Comparison of ENCODE assay signal across 23 cellular contexts in genomic region chr6:147787407-147787806, GRCh38.
A peak's percentile ranks its signal among the peaks of the same experiment; 100 is the strongest.
DNase-seq lines count a peak whose midpoint lies in the region; ATAC-seq and TF ChIP-seq lines count a peak whose summit lies in the region.
"Had no signal": no experiment of that assay in that cellular context is flagged by ENCODE, and none has a peak within 500 bp of the region (broad histone marks: within the 10 kb centered on the region; RNA-seq: fewer than 3 reads in every experiment).

No MANE protein-coding gene starts in this region.

- H3K27ac Mint-ChIP-seq in neural crest cell (ENCODE audit: unreplicated experiment): no peak overlapping the region
- H3K27ac Mint-ChIP-seq in activated CD4-positive, alpha-beta T cell treated with anti-CD3 and anti-CD28 coated beads, Interleukin-2, amount 10 ng/mL, durations not matched to agents 7 days and 5 days: no peak overlapping the region
- H3K27ac Mint-ChIP-seq: activated CD4-positive, alpha-beta T cell treated with anti-CD3 and anti-CD28 coated beads, Interleukin-2, amount 10 ng/mL, durations not matched to agents 24 days and 14 days; activated naive CD8-positive, alpha-beta T cell treated with anti-CD3 and anti-CD28 coated beads for 36 hours; activated T-helper 2 cell treated with anti-CD3 and anti-CD28 coated beads, Interferon-gamma antibody, Interleukin-2, Interleukin-4, amounts not matched to agents 10 μg/mL and 5 μg/mL and 100 μg/mL, durations not matched to agents 14 hours and 24 hours and 36 hours; nephron progenitor cell; stimulated activated naive CD8-positive, alpha-beta T cell treated with anti-CD3 and anti-CD28 coated beads, Interleukin-15, amount 100 ng/mL, for 72 hours had no signal

- POLR2A ChIA-PET in HCT116 (lab: Charles Lee): no interaction called here
- POLR2A ChIA-PET in activated CD4-positive, alpha-beta T cell treated with anti-CD3 and anti-CD28 coated beads, Interleukin-2, amount 10 ng/mL, durations not matched to agents 7 days and 5 days (lab: Charles Lee): no interaction called here

- no peaks in the 10 kb centered on the region for H3K27me3 Mint-ChIP-seq in neural crest cell (ENCODE audit: low read depth)
- no peaks in the 10 kb centered on the region for H3K27me3 Mint-ChIP-seq in activated CD4-positive, alpha-beta T cell treated with anti-CD3 and anti-CD28 coated beads, Interleukin-2, amount 10 ng/mL, durations not matched to agents 7 days and 5 days
- H3K27me3 Mint-ChIP-seq: activated CD4-positive, alpha-beta T cell treated with anti-CD3 and anti-CD28 coated beads, Interleukin-2, amount 10 ng/mL, durations not matched to agents 24 days and 14 days; stimulated activated naive CD8-positive, alpha-beta T cell treated with anti-CD3 and anti-CD28 coated beads, Interleukin-15, amount 100 ng/mL, for 72 hours had no signal

- CTCF ChIA-PET in HCT116 (lab: Charles Lee): no interaction called here
- CTCF ChIA-PET in activated CD4-positive, alpha-beta T cell treated with anti-CD3 and anti-CD28 coated beads, Interleukin-2, amount 10 ng/mL, durations not matched to agents 7 days and 5 days (lab: Charles Lee): no interaction called here

- H3K36me3 Mint-ChIP-seq in neural crest cell (ENCODE audit: low read depth): peaks cover 2% of the 10 kb centered on the region
- H3K36me3 Mint-ChIP-seq in activated CD4-positive, alpha-beta T cell treated with anti-CD3 and anti-CD28 coated beads, Interleukin-2, amount 10 ng/mL, durations not matched to agents 7 days and 5 days (ENCODE audit: low read depth): no peaks in the 10 kb centered on the region
- H3K36me3 Mint-ChIP-seq: activated naive CD8-positive, alpha-beta T cell treated with anti-CD3 and anti-CD28 coated beads for 36 hours had no signal

- no peaks in the 10 kb centered on the region for H3K36me3 ChIP-seq in HCT116 (ENCODE audit: control insufficient read depth in 1 of 2, insufficient read depth in 2 of 2, low read length in 2 of 2)
- H3K36me3 ChIP-seq in WERI-Rb-1: no peaks in the 10 kb centered on the region
- no peaks in the 10 kb centered on the region for H3K36me3 ChIP-seq in mesenchymal stem cell (ENCODE audit: control insufficient read depth in 1 of 2, insufficient read depth in 2 of 2, low read depth in 1 of 2, low read length in 2 of 2)
- H3K36me3 ChIP-seq: esophagus muscularis mucosa, gastroesophageal sphincter had no signal

- BruUV-seq in HCT116 (replicated peaks; lab: Mats Ljungman, UMichigan): no TSS peak

- H2BK15ac ChIP-seq in mesenchymal stem cell (ENCODE audit: low read depth, poor library complexity, severe bottlenecking): no peak overlapping the region

- H3K4me1 Mint-ChIP-seq in neural crest cell: peaks cover under 1% of the 10 kb centered on the region
- no peaks in the 10 kb centered on the region for H3K4me1 Mint-ChIP-seq in activated CD4-positive, alpha-beta T cell treated with anti-CD3 and anti-CD28 coated beads, Interleukin-2, amount 10 ng/mL, durations not matched to agents 7 days and 5 days
- H3K4me1 Mint-ChIP-seq: activated CD4-positive, alpha-beta T cell treated with anti-CD3 and anti-CD28 coated beads, Interleukin-2, amount 10 ng/mL, durations not matched to agents 24 days and 14 days; activated naive CD8-positive, alpha-beta T cell treated with anti-CD3 and anti-CD28 coated beads for 36 hours; nephron progenitor cell; stimulated activated naive CD8-positive, alpha-beta T cell treated with anti-CD3 and anti-CD28 coated beads, Interleukin-15, amount 100 ng/mL, for 72 hours had no signal

- no peaks in the 10 kb centered on the region for H3K27me3 ChIP-seq in HCT116 (ENCODE audit: insufficient read depth, low read length)
- H3K27me3 ChIP-seq in WERI-Rb-1 (ENCODE audit: insufficient read depth, low read depth, severe bottlenecking): no peaks in the 10 kb centered on the region
- H3K27me3 ChIP-seq in mesenchymal stem cell (ENCODE audit: control insufficient read depth in 1 of 2, insufficient read depth in 1 of 2, low read length in 2 of 2): no peaks in the 10 kb centered on the region
- H3K27me3 ChIP-seq: esophagus muscularis mucosa, gastroesophageal sphincter had no signal

- no peak overlapping the region for H3K4me3 Mint-ChIP-seq in neural crest cell
- H3K4me3 Mint-ChIP-seq in activated CD4-positive, alpha-beta T cell treated with anti-CD3 and anti-CD28 coated beads, Interleukin-2, amount 10 ng/mL, durations not matched to agents 7 days and 5 days: no peak overlapping the region
- H3K4me3 Mint-ChIP-seq: activated CD4-positive, alpha-beta T cell treated with anti-CD3 and anti-CD28 coated beads, Interleukin-2, amount 10 ng/mL, durations not matched to agents 24 days and 14 days; activated naive CD8-positive, alpha-beta T cell treated with anti-CD3 and anti-CD28 coated beads for 36 hours; nephron progenitor cell; stimulated activated naive CD8-positive, alpha-beta T cell treated with anti-CD3 and anti-CD28 coated beads, Interleukin-15, amount 100 ng/mL, for 72 hours had no signal

- no peak overlapping the region for H2AK5ac ChIP-seq in mesenchymal stem cell (ENCODE audit: low read length, severe bottlenecking)

- no peak overlapping the region for H4K8ac ChIP-seq in mesenchymal stem cell (ENCODE audit: low read length)

- H3K4me3 ChIP-seq in HCT116 (replicated peaks in 1 of 2; ENCODE audit: low read depth in 1 of 2, low read length in 2 of 2) (no peak overlapping the region), WERI-Rb-1 (ENCODE audit: low read depth, low read length) (no peak overlapping the region), mesenchymal stem cell (ENCODE audit: insufficient read depth in 1 of 2, low read depth in 1 of 2, low read length in 2 of 2) (no peak overlapping the region)
- H3K4me3 ChIP-seq: esophagus muscularis mucosa, gastroesophageal sphincter, psoas muscle, smooth muscle cell had no signal

- H3K4me1 ChIP-seq in HCT116 (ENCODE audit: control insufficient read depth in 1 of 2, insufficient read depth in 2 of 2, low read length in 2 of 2) (no peaks in the 10 kb centered on the region), mesenchymal stem cell (ENCODE audit: control insufficient read depth, insufficient read depth, low read depth, low read length) (no peaks in the 10 kb centered on the region)
- H3K4me1 ChIP-seq: esophagus muscularis mucosa, gastroesophageal sphincter, psoas muscle had no signal

- no peak overlapping the region for H3K23ac ChIP-seq in mesenchymal stem cell (ENCODE audit: low read length in 2 of 2)

- RAD21 ChIA-PET in HCT116 (lab: Charles Lee; ENCODE audit: low non-redundant PET in 1 of 2, low total read pairs in 2 of 2, uncharacterized antibody in 2 of 2, unreplicated experiment in 2 of 2): no interaction called here

- H2BK12ac ChIP-seq in mesenchymal stem cell (ENCODE audit: low read length in 2 of 2): no peak overlapping the region

- peaks cover 7% of the 10 kb centered on the region for H3K9me3 Mint-ChIP-seq in neural crest cell
- H3K9me3 Mint-ChIP-seq in activated CD4-positive, alpha-beta T cell treated with anti-CD3 and anti-CD28 coated beads, Interleukin-2, amount 10 ng/mL, durations not matched to agents 7 days and 5 days: peaks cover 2% of the 10 kb centered on the region
- H3K9me3 Mint-ChIP-seq: activated CD4-positive, alpha-beta T cell treated with anti-CD3 and anti-CD28 coated beads, Interleukin-2, amount 10 ng/mL, durations not matched to agents 24 days and 14 days had no signal

- no peak for TF ChIP-seq POLR2A in HCT116 (IDR thresholded peaks at IDR 0.05; ENCODE audit: borderline replicate concordance, extremely low read depth, insufficient read depth, insufficient read length)

- H4K91ac ChIP-seq in mesenchymal stem cell (ENCODE audit: low read length): no peak overlapping the region

- H2BK5ac ChIP-seq in mesenchymal stem cell (ENCODE audit: low read depth, low read length, poor library complexity, severe bottlenecking): no peak overlapping the region

- no peak overlapping the region for H3K14ac ChIP-seq in mesenchymal stem cell (ENCODE audit: low read length in 2 of 2)

- H2AFZ ChIP-seq in HCT116 (ENCODE audit: low read depth, low read length, poor library complexity, severe bottlenecking) (no peak overlapping the region), mesenchymal stem cell (ENCODE audit: low read depth, low read length) (no peak overlapping the region)

- no peaks in the 10 kb centered on the region for H3K9me3 ChIP-seq in HCT116 (ENCODE audit: control insufficient read depth in 1 of 2, insufficient read depth in 1 of 2, low read depth in 1 of 2, low read length in 2 of 2)
- peaks cover 6% of the 10 kb centered on the region for H3K9me3 ChIP-seq in WERI-Rb-1 (ENCODE audit: severe bottlenecking)
- H3K9me3 ChIP-seq in mesenchymal stem cell (ENCODE audit: control insufficient read depth, low read length): peaks cover 6% of the 10 kb centered on the region
- H3K9me3 ChIP-seq: esophagus muscularis mucosa, gastroesophageal sphincter, psoas muscle had no signal

- 100% methylated on average over 2 of the region's 2 CpGs for WGBS in mesenchymal stem cell

- H3K27ac ChIP-seq in HCT116 (ENCODE audit: low read depth, low read length) (no peak overlapping the region), WERI-Rb-1 (no peak overlapping the region), mesenchymal stem cell (ENCODE audit: low read length, poor library complexity, severe bottlenecking) (no peak overlapping the region)
- H3K27ac ChIP-seq: esophagus muscularis mucosa, gastroesophageal sphincter, HL-60, psoas muscle had no signal

- no peak overlapping the region for H3K18ac ChIP-seq in mesenchymal stem cell (ENCODE audit: low read depth in 1 of 2, low read length in 2 of 2)

- H3K79me2 ChIP-seq in HCT116 (ENCODE audit: insufficient read depth, low read length): no peaks in the 10 kb centered on the region

- TF ChIP-seq CTCF in HCT116 (IDR thresholded peaks at IDR 0.05 in 2 of 3, conservative IDR thresholded peaks at IDR 0.05 in 1 of 3; ENCODE audit: borderline replicate concordance in 1 of 3, insufficient read depth in 1 of 3, low read depth in 2 of 3, low read length in 2 of 3): peak in 2 of 3 experiments; percentile 24 to 33; a peak in 2 of 6 replicates
- peak; percentile 23; the same call in 1 of the 2 replicates for TF ChIP-seq CTCF in WERI-Rb-1 (IDR thresholded peaks at IDR 0.05; ENCODE audit: low read depth, low read length)
- TF ChIP-seq CTCF in neural crest cell (conservative IDR thresholded peaks at IDR 0.05): peak; percentile 22

- no peak overlapping the region for H3K9ac ChIP-seq in HCT116 (ENCODE audit: low read length)
- H3K9ac ChIP-seq in mesenchymal stem cell (ENCODE audit: low read length): no peak overlapping the region

- H2BK120ac ChIP-seq in mesenchymal stem cell (ENCODE audit: low read depth, low read length): no peak overlapping the region

- no peak overlapping the region for H3K4ac ChIP-seq in mesenchymal stem cell (ENCODE audit: low read depth in 1 of 2, low read length in 2 of 2)

- no peaks in the 10 kb centered on the region for H3K79me1 ChIP-seq in mesenchymal stem cell (replicated peaks; ENCODE audit: low read length, poor library complexity, severe bottlenecking)

- H3K9me2 ChIP-seq in HCT116 (ENCODE audit: insufficient read depth): no peaks in the 10 kb centered on the region

- H4K20me1 ChIP-seq in HCT116 (ENCODE audit: insufficient read depth): no peaks in the 10 kb centered on the region

- peak; percentile 29; the same call in 1 of the 2 replicates for TF ChIP-seq RAD21 in HCT116 (IDR thresholded peaks at IDR 0.05; ENCODE audit: low read depth)

- intact Hi-C loops in HCT116 (cut with micrococcal nuclease): no loop called here

- H3K4me2 ChIP-seq in HCT116 (ENCODE audit: low read length) (no peak overlapping the region), mesenchymal stem cell (ENCODE audit: low read length, poor library complexity, severe bottlenecking) (no peak overlapping the region)
- H3K4me2 ChIP-seq: smooth muscle cell had no signal

- no peak for DNase-seq in HCT116 (ENCODE audit: low read depth, low spot score)
- peak; percentile 2 for DNase-seq in NAMALWA (ENCODE audit: low spot score)
- no peak for DNase-seq in WERI-Rb-1
- no peak for DNase-seq in neural crest cell (ENCODE audit: low read depth, low spot score)
- no peak for DNase-seq in mesenchymal stem cell
- DNase-seq in kidney glomerular epithelial cell (lab: John Stamatoyannopoulos, UW): no peak
- no peak for DNase-seq in activated CD4-positive, alpha-beta T cell treated with anti-CD3 and anti-CD28 coated beads, Interleukin-2, amount 10 ng/mL, durations not matched to agents 7 days and 5 days
- DNase-seq: activated CD4-positive, alpha-beta T cell treated with anti-CD3 and anti-CD28 coated beads, Interleukin-2, amount 10 ng/mL, durations not matched to agents 24 days and 14 days; activated naive CD8-positive, alpha-beta T cell treated with anti-CD3 and anti-CD28 coated beads for 36 hours; cerebellar nuclear complex; IMR-90; NCI-H2029 treated with DMSO at 0.1 percent for 48 hours; NCI-H446 treated with DMSO at 0.1 percent for 48 hours; nephron progenitor cell; psoas muscle; stimulated activated CD4-positive, alpha-beta T cell treated with anti-CD3 and anti-CD28 coated beads, Interleukin-2, amount 100 ng/mL, for 48 hours; stimulated activated naive CD8-positive, alpha-beta T cell treated with anti-CD3 and anti-CD28 coated beads, Interleukin-15, amount 100 ng/mL, for 72 hours; T1000 had no signal

- ATAC-seq in HCT116: peak; percentile 64
- ATAC-seq: gastroesophageal sphincter; psoas muscle; stimulated activated naive CD8-positive, alpha-beta T cell treated with anti-CD3 and anti-CD28 coated beads, Interleukin-15, amount 100 ng/mL, for 72 hours had no signal
